22 cellular contexts compared by ENCODE assay signal in genomic region chr17:75135946-75136345, GRCh38. TPM values are rescaled to one million over a fixed set of nuclear protein-coding genes. Genes with fewer than 3 reads are reported as not detected.
DNase-seq lines count a peak whose midpoint lies in the region; ATAC-seq and TF ChIP-seq lines count a peak whose summit lies in the region.
"Had no signal": no experiment of that assay in that cellular context is flagged by ENCODE, and none has a peak within 500 bp of the region (broad histone marks: within the 10 kb centered on the region; RNA-seq: fewer than 3 reads in every experiment).

No MANE protein-coding gene starts in this region.

- H3K36me3 ChIP-seq in PC-9 (ENCODE audit: low read depth) (peaks cover 16% of the 10 kb centered on the region), neural progenitor cell (peaks cover 17% of the 10 kb centered on the region), Caco-2 (ENCODE audit: control insufficient read depth, insufficient read depth, low read length) (peaks cover 2% of the 10 kb centered on the region; the same call in 1 of the 2 replicates)
- H3K36me3 ChIP-seq: pancreas, thyroid gland had no signal

- ATAC-seq in CD4-positive, alpha-beta T cell (ENCODE audit: poor library complexity), result no peak
- ATAC-seq in HG02870 (IDR thresholded peaks at IDR 0.05; ENCODE audit: unreplicated experiment), result no peak
- ATAC-seq: activated CD8-positive, alpha-beta memory T cell treated with anti-CD3 and anti-CD28 coated beads, Interleukin-2, amount 10 ng/mL, durations not matched to agents 7 days and 5 days; pancreas had no signal

- H2AFZ ChIP-seq in PC-9, result no peak overlapping the region
- H2AFZ ChIP-seq in neural progenitor cell (replicated peaks), result no peak overlapping the region

- no TSS peak for BruUV-seq in PC-9 (replicated peaks; lab: Mats Ljungman, UMichigan)
- no TSS peak for BruUV-seq in Caco-2 (replicated peaks; lab: Mats Ljungman, UMichigan)

- peaks cover 6% of the 10 kb centered on the region for H3K36me3 Mint-ChIP-seq in CD4-positive, alpha-beta T cell (ENCODE audit: low read depth)
- H3K36me3 Mint-ChIP-seq in chondrocyte (ENCODE audit: low read depth), result peaks cover 3% of the 10 kb centered on the region
- peaks cover 18% of the 10 kb centered on the region for H3K36me3 Mint-ChIP-seq in neural progenitor cell
- peaks cover 90% of the 10 kb centered on the region for H3K36me3 Mint-ChIP-seq in Caco-2 (ENCODE audit: insufficient read depth, unreplicated experiment)

- CTCF ChIA-PET in CD4-positive, alpha-beta T cell (lab: Charles Lee), result interaction anchor here (0.7 kb wide), 1 partner anchor 22 kb away, joined by 3 read pairs; no protein-coding TSS in a partner anchor
- CTCF ChIA-PET in PC-9 (lab: Charles Lee), result interaction anchor here (0.7 kb wide), 1 partner anchor 14 kb away, joined by 6 read pairs; no protein-coding TSS in a partner anchor
- CTCF ChIA-PET in Caco-2 (lab: Charles Lee), result interaction anchor here (0.7 to 1.2 kb wide), 2 partner anchors 19 to 22 kb away, joined by 3 to 5 read pairs; partner anchors contain the start of gene JPT1

- no peaks in the 10 kb centered on the region for H3K27me3 Mint-ChIP-seq in CD4-positive, alpha-beta T cell
- H3K27me3 Mint-ChIP-seq in chondrocyte (ENCODE audit: low read depth) (no peaks in the 10 kb centered on the region), neural progenitor cell (ENCODE audit: insufficient read depth, low read depth) (peaks cover 2% of the 10 kb centered on the region), Caco-2 (ENCODE audit: insufficient read depth, unreplicated experiment) (no peaks in the 10 kb centered on the region)
- H3K27me3 Mint-ChIP-seq: activated CD8-positive, alpha-beta memory T cell treated with anti-CD3 and anti-CD28 coated beads, Interleukin-2, amount 10 ng/mL, durations not matched to agents 7 days and 5 days had no signal

- peaks cover 84% of the 10 kb centered on the region for H3F3A ChIP-seq in PC-9 (ENCODE audit: insufficient read depth, low read depth)
- H3F3A ChIP-seq in neural progenitor cell (ENCODE audit: low read depth), result peaks cover 98% of the 10 kb centered on the region

- POLR2A ChIA-PET in CD4-positive, alpha-beta T cell (lab: Charles Lee), result no interaction called here
- POLR2A ChIA-PET in PC-9 (lab: Charles Lee; ENCODE audit: unreplicated experiment), result no interaction called here
- POLR2A ChIA-PET in Caco-2 (lab: Charles Lee), result no interaction called here

- peaks cover 15% of the 10 kb centered on the region; the same call in 1 of the 2 replicates for H3K4me1 ChIP-seq in PC-9 (replicated peaks; ENCODE audit: insufficient read depth)
- H3K4me1 ChIP-seq in neural progenitor cell, result no peaks in the 10 kb centered on the region
- H3K4me1 ChIP-seq in Caco-2, result peaks cover 13% of the 10 kb centered on the region

- H3K4me3 ChIP-seq in PC-9, result no peak overlapping the region
- H3K4me3 ChIP-seq in neural progenitor cell, result no peak overlapping the region
- no peak overlapping the region for H3K4me3 ChIP-seq in Caco-2 (ENCODE audit: low read depth, low read length)
- H3K4me3 ChIP-seq: BLaER1, pancreas, thyroid gland had no signal

- no peaks in the 10 kb centered on the region for H3K9me3 ChIP-seq in CD4-positive, alpha-beta T cell (ENCODE audit: control insufficient read depth, low read length)
- H3K9me3 ChIP-seq in PC-9 (ENCODE audit: insufficient read depth, low read depth), result no peaks in the 10 kb centered on the region
- no peaks in the 10 kb centered on the region for H3K9me3 ChIP-seq in neural progenitor cell (ENCODE audit: low read depth)
- H3K9me3 ChIP-seq in Caco-2, result no peaks in the 10 kb centered on the region
- H3K9me3 ChIP-seq: BLaER1, pancreas, thyroid gland had no signal

- H3K4me3 Mint-ChIP-seq in CD4-positive, alpha-beta T cell, result no peak overlapping the region
- no peak overlapping the region for H3K4me3 Mint-ChIP-seq in chondrocyte (ENCODE audit: unreplicated experiment)
- H3K4me3 Mint-ChIP-seq in neural progenitor cell, result peak overlapping the region; percentile 15
- no peak overlapping the region for H3K4me3 Mint-ChIP-seq in Caco-2 (ENCODE audit: unreplicated experiment)
- H3K4me3 Mint-ChIP-seq: activated CD8-positive, alpha-beta memory T cell treated with anti-CD3 and anti-CD28 coated beads, Interleukin-2, amount 10 ng/mL, durations not matched to agents 7 days and 5 days had no signal

- DNase-seq in CD4-positive, alpha-beta T cell, result no peak
- DNase-seq in PC-9 (no peak), chondrocyte (ENCODE audit: low spot score) (peak; percentile 66), neural progenitor cell (ENCODE audit: low spot score) (no peak), HuH-7.5 (ENCODE audit: low spot score) (no peak), Caco-2 (no peak), epidermal melanocyte (ENCODE audit: insufficient read length, low spot score) (no peak)
- DNase-seq: activated CD4-positive, CD25-positive, alpha-beta regulatory T cell; activated CD8-positive, alpha-beta memory T cell treated with anti-CD3 and anti-CD28 coated beads, Interleukin-2, amount 10 ng/mL, durations not matched to agents 7 days and 5 days; activated naive CD4-positive, alpha-beta T cell; dermis blood vessel endothelial cell; DMS153; GF-D8; NCI-H1105 treated with DMSO at 0.1 percent for 48 hours; NCI-H526 treated with DMSO at 0.1 percent for 48 hours; pancreas; SHP77 treated with DMSO at 0.1 percent for 48 hours; small intestine; thyroid gland had no signal

- H3K27me3 ChIP-seq in CD4-positive, alpha-beta T cell (ENCODE audit: control insufficient read depth, insufficient read depth, low read length), result no peaks in the 10 kb centered on the region
- H3K27me3 ChIP-seq in PC-9 (ENCODE audit: insufficient read depth, low read depth) (no peaks in the 10 kb centered on the region), neural progenitor cell (no peaks in the 10 kb centered on the region), Caco-2 (replicated peaks; ENCODE audit: control insufficient read depth, insufficient read depth, low read length) (no peaks in the 10 kb centered on the region)
- H3K27me3 ChIP-seq: BLaER1, pancreas, thyroid gland had no signal

- no peaks in the 10 kb centered on the region for H3K9me3 Mint-ChIP-seq in CD4-positive, alpha-beta T cell
- H3K9me3 Mint-ChIP-seq in chondrocyte (ENCODE audit: low read depth), result no peaks in the 10 kb centered on the region
- no peaks in the 10 kb centered on the region for H3K9me3 Mint-ChIP-seq in neural progenitor cell
- H3K9me3 Mint-ChIP-seq in Caco-2 (ENCODE audit: unreplicated experiment), result no peaks in the 10 kb centered on the region

- intact Hi-C loops in CD4-positive, alpha-beta T cell (cut with DNase I, micrococcal nuclease), result no loop called here
- intact Hi-C loops in PC-9 (cut with micrococcal nuclease; ENCODE audit: unreplicated experiment) (loop anchor here (2.0 kb wide), 1 partner anchor 19 kb away; the partner anchor contains the start of gene JPT1), Caco-2 (cut with micrococcal nuclease; ENCODE audit: unreplicated experiment) (no loop called here)

- H3K4me1 Mint-ChIP-seq in CD4-positive, alpha-beta T cell (ENCODE audit: low read depth), result peaks cover 8% of the 10 kb centered on the region
- H3K4me1 Mint-ChIP-seq in chondrocyte (ENCODE audit: low read depth) (peaks cover 5% of the 10 kb centered on the region), neural progenitor cell (peaks cover 3% of the 10 kb centered on the region), Caco-2 (ENCODE audit: low read depth, unreplicated experiment) (no peaks in the 10 kb centered on the region)

- no peak overlapping the region for H3K27ac ChIP-seq in CD4-positive, alpha-beta T cell (ENCODE audit: low read depth, low read length)
- H3K27ac ChIP-seq in PC-9 (0 out of 2 replicates have a peak overlapping the region, but pooled peaks have one; percentile 18), neural progenitor cell (peak overlapping the region; percentile 68)
- H3K27ac ChIP-seq: BLaER1, pancreas, thyroid gland had no signal

- H3K79me2 ChIP-seq in PC-9 (ENCODE audit: low read depth) (peaks cover 17% of the 10 kb centered on the region), neural progenitor cell (ENCODE audit: low read depth) (peaks cover 32% of the 10 kb centered on the region)

- H4K20me1 ChIP-seq in PC-9 (ENCODE audit: insufficient read depth) (no peaks in the 10 kb centered on the region), neural progenitor cell (ENCODE audit: low read depth) (peaks cover 52% of the 10 kb centered on the region)

- H3K9ac ChIP-seq in neural progenitor cell, result peak overlapping the region; percentile 36
- H3K9ac ChIP-seq: BLaER1 had no signal

- H3K4me2 ChIP-seq in PC-9, result no peak overlapping the region
- H3K4me2 ChIP-seq in neural progenitor cell, result no peak overlapping the region
- H3K4me2 ChIP-seq: BLaER1 had no signal

- TF ChIP-seq CTCF in CD4-positive, alpha-beta T cell (IDR thresholded peaks at IDR 0.05), result no peak
- TF ChIP-seq CTCF in PC-9 (conservative IDR thresholded peaks at IDR 0.05) (no peak), chondrocyte (IDR thresholded peaks at IDR 0.05) (no peak), neural progenitor cell (IDR thresholded peaks at IDR 0.05) (no peak), Caco-2 (IDR thresholded peaks at IDR 0.05; ENCODE audit: insufficient read depth in 1 of 2, low read depth in 1 of 2, low read length in 1 of 2, severe bottlenecking in 1 of 2, unreplicated experiment in 1 of 2) (no peak)

- peak overlapping the region; percentile 49 for H3K27ac Mint-ChIP-seq in CD4-positive, alpha-beta T cell
- H3K27ac Mint-ChIP-seq in chondrocyte (ENCODE audit: unreplicated experiment) (no peak overlapping the region), neural progenitor cell (no peak overlapping the region), Caco-2 (ENCODE audit: unreplicated experiment) (no peak overlapping the region)
- H3K27ac Mint-ChIP-seq: activated CD8-positive, alpha-beta memory T cell treated with anti-CD3 and anti-CD28 coated beads, Interleukin-2, amount 10 ng/mL, durations not matched to agents 7 days and 5 days had no signal

- H3K9me2 ChIP-seq in PC-9 (ENCODE audit: insufficient read depth), result no peaks in the 10 kb centered on the region

RNA-seq across cellular contexts. Expression of gene NT5C, which starts 4.4 kb away (rescaled TPM):
- total RNA-seq in CD4-positive, alpha-beta T cell, result 10 to 100 TPM; 14.1 to 16.1 TPM
- 38.6 and 52.3 TPM in 2 replicates for total RNA-seq in PC-9 (2021)
- total RNA-seq in chondrocyte, result 23.3 to 31.2 TPM (median 30.4 TPM) in 3 replicates
- 45.8 and 117 TPM in 2 replicates for total RNA-seq in neural progenitor cell (ENCODE audit: low replicate concordance)
- 59.3 and 68.4 TPM in 2 replicates for total RNA-seq in Caco-2 (2022)

RNA-seq across cellular contexts. Expression of gene JPT1, which starts 18.4 kb away (rescaled TPM):
- 10 to 100 TPM; 21.3 to 25.5 TPM for total RNA-seq in CD4-positive, alpha-beta T cell
- total RNA-seq in PC-9 (2021) (250 and 277 TPM in 2 replicates), chondrocyte (78.6 to 90.4 TPM (median 86.4 TPM) in 3 replicates), neural progenitor cell (ENCODE audit: low replicate concordance) (236 and 286 TPM in 2 replicates), Caco-2 (2022) (210 and 244 TPM in 2 replicates)

RNA-seq across cellular contexts. Expression of gene ARMC7, which starts 26.2 kb away (rescaled TPM):
- 1 to 10 TPM; 4.1 to 4.8 TPM for total RNA-seq in CD4-positive, alpha-beta T cell
- total RNA-seq in PC-9 (2021) (19.2 and 20.5 TPM in 2 replicates), chondrocyte (10.8 to 12.3 TPM (median 12.1 TPM) in 3 replicates), neural progenitor cell (ENCODE audit: low replicate concordance) (1.9 and 4.3 TPM in 2 replicates), Caco-2 (2022) (23.6 and 26.0 TPM in 2 replicates)

RNA-seq across cellular contexts. Expression of gene SUMO2, which starts 46.8 kb away (rescaled TPM):
- total RNA-seq in CD4-positive, alpha-beta T cell, result 100 to 1,000 TPM; 207 to 228 TPM
- total RNA-seq in PC-9 (2021), result 425 and 486 TPM in 2 replicates
- 307 to 347 TPM (median 312 TPM) in 3 replicates for total RNA-seq in chondrocyte
- 250 and 372 TPM in 2 replicates for total RNA-seq in neural progenitor cell (ENCODE audit: low replicate concordance)
- 675 and 693 TPM in 2 replicates for total RNA-seq in Caco-2 (2022)

RNA-seq across cellular contexts. Expression of gene SLC16A5, which starts 48.2 kb away (rescaled TPM):
- 10 to 100 TPM in 1 of 2 experiments, 1 to 10 TPM in 1; 9.2 to 11.0 TPM for total RNA-seq in CD4-positive, alpha-beta T cell
- total RNA-seq in PC-9 (2021), result 70.2 and 88.5 TPM in 2 replicates
- total RNA-seq in chondrocyte, result 2.1 to 3.0 TPM (median 3.0 TPM) in 3 replicates
- total RNA-seq in neural progenitor cell (ENCODE audit: low replicate concordance), result 3.4 and 19.9 TPM in 2 replicates
- total RNA-seq in Caco-2 (2022), result 27.7 and 33.8 TPM in 2 replicates
- total RNA-seq: HT1080 had no signal
